In the genomic region with DNA sequence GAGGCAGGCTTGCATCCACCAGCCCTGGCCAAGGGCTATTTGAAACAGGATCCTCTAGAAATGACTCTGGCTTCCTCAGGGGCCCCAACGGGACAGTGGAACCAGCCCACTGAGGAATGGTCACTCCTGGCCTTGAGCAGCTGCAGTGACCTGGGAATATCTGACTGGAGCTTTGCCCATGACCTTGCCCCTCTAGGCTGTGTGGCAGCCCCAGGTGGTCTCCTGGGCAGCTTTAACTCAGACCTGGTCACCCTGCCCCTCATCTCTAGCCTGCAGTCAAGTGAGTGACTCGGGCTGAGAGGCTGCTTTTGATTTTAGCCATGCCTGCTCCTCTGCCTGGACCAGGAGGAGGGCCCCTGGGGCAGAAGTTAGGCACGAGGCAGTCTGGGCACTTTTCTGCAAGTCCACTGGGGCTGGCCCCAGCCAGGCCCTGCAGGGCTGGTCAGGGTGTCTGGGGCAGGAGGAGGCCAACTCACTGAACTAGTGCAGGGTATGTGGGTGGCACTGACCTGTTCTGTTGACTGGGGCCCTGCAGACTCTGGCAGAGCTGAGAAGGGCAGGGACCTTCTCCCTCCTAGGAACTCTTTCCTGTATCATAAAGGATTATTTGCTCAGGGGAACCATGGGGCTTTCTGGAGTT, we compare ENCODE assay signal across 18 cellular contexts. TPM values are rescaled to one million over a fixed set of nuclear protein-coding genes. Genes with fewer than 3 reads are reported as not detected.
DNase-seq lines count a peak whose midpoint lies in the region; ATAC-seq lines count a peak whose summit lies in the region.
"Had no signal": no experiment of that assay in that cellular context is flagged by ENCODE, and none has a peak within 500 bp of the region (broad histone marks: within the 10 kb centered on the region; RNA-seq: fewer than 3 reads in every experiment).

No MANE protein-coding gene starts in this region.

- no peaks in the 10 kb centered on the region for H3K27me3 Mint-ChIP-seq in activated T-cell treated with anti-CD3 and anti-CD28 coated beads, Interleukin-2, amount 50 U/mL, for 4 hours (ENCODE audit: low read depth)
- no peaks in the 10 kb centered on the region for H3K27me3 Mint-ChIP-seq in activated CD8-positive, alpha-beta memory T cell treated with anti-CD3 and anti-CD28 coated beads, Interleukin-2, amount 10 ng/mL, durations not matched to agents 7 days and 5 days
- H3K27me3 Mint-ChIP-seq in immature natural killer cell (ENCODE audit: low read depth in 3 of 3): peaks cover 1 to 7% (median 5%) of the 10 kb centered on the region in 3 donors
- H3K27me3 Mint-ChIP-seq in stimulated activated naive B cell treated with anti-CD40 and anti-IgM and Interleukin-4, amounts not matched to agents 10 μg/mL and 1 μg/mL and 100 μg/mL, for 72 hours: no peaks in the 10 kb centered on the region
- H3K27me3 Mint-ChIP-seq: stimulated activated naive CD8-positive, alpha-beta T cell treated with anti-CD3 and anti-CD28 coated beads, Interleukin-15, amount 100 ng/mL, for 72 hours had no signal

- H3K4me1 Mint-ChIP-seq in activated T-cell treated with anti-CD3 and anti-CD28 coated beads, Interleukin-2, amount 50 U/mL, for 4 hours (ENCODE audit: low read depth): peaks cover 91% of the 10 kb centered on the region
- peaks cover 99% of the 10 kb centered on the region for H3K4me1 Mint-ChIP-seq in activated CD8-positive, alpha-beta memory T cell treated with anti-CD3 and anti-CD28 coated beads, Interleukin-2, amount 10 ng/mL, durations not matched to agents 7 days and 5 days
- peaks cover 85 to 90% of the 10 kb centered on the region in 2 donors for H3K4me1 Mint-ChIP-seq in immature natural killer cell
- H3K4me1 Mint-ChIP-seq in stimulated activated naive B cell treated with anti-CD40 and anti-IgM and Interleukin-4, amounts not matched to agents 10 μg/mL and 1 μg/mL and 100 μg/mL, for 72 hours: peaks cover 70 to 87% of the 10 kb centered on the region in 2 donors

- DNase-seq in activated T-cell treated with anti-CD3 and anti-CD28 coated beads, Interleukin-2, amount 50 U/mL, for 48 hours: peak; percentile 29 to 30
- no peak for DNase-seq in activated T-cell treated with anti-CD3 and anti-CD28 coated beads, Interleukin-2, amount 50 U/mL, for 4 hours
- no peak for DNase-seq in activated CD8-positive, alpha-beta memory T cell treated with anti-CD3 and anti-CD28 coated beads, Interleukin-2, amount 10 ng/mL, durations not matched to agents 7 days and 5 days
- DNase-seq in immature natural killer cell (no peak), occipital lobe (lab: John Stamatoyannopoulos, UW) (no peak)
- DNase-seq in stimulated activated naive B cell treated with anti-CD40 and anti-IgM and Interleukin-4, amounts not matched to agents 10 μg/mL and 1 μg/mL and 100 μg/mL, for 72 hours: no peak
- DNase-seq: activated naive CD4-positive, alpha-beta T cell treated with anti-CD3 and anti-CD28 coated beads for 36 hours; cortex of kidney; foreskin keratinocyte; H7; MM.1S; nucleus accumbens; SK-N-SH; stimulated activated CD4-positive, alpha-beta T cell treated with anti-CD3 and anti-CD28 coated beads, Interleukin-15, amount 100 ng/mL, for 24 hours; upper lobe of right lung had no signal

- ATAC-seq in activated T-cell treated with anti-CD3 and anti-CD28 coated beads, Interleukin-2, amount 50 U/mL, for 4 hours: no peak
- ATAC-seq in activated CD8-positive, alpha-beta memory T cell treated with anti-CD3 and anti-CD28 coated beads, Interleukin-2, amount 10 ng/mL, durations not matched to agents 7 days and 5 days: no peak
- no peak for ATAC-seq in stimulated activated naive B cell treated with anti-CD40 and anti-IgM and Interleukin-4, amounts not matched to agents 10 μg/mL and 1 μg/mL and 100 μg/mL, for 72 hours (replicated peaks)
- ATAC-seq in HG02884 (IDR thresholded peaks at IDR 0.05; ENCODE audit: unreplicated experiment) (no peak), GM21619 (IDR thresholded peaks at IDR 0.05; ENCODE audit: unreplicated experiment) (no peak)
- ATAC-seq: foreskin keratinocyte; stimulated activated naive CD8-positive, alpha-beta T cell treated with anti-CD3 and anti-CD28 coated beads, Interleukin-15, amount 100 ng/mL, for 72 hours; upper lobe of right lung had no signal

- no peak overlapping the region for H3K4me3 Mint-ChIP-seq in activated T-cell treated with anti-CD3 and anti-CD28 coated beads, Interleukin-2, amount 50 U/mL, for 4 hours
- H3K4me3 Mint-ChIP-seq in activated CD8-positive, alpha-beta memory T cell treated with anti-CD3 and anti-CD28 coated beads, Interleukin-2, amount 10 ng/mL, durations not matched to agents 7 days and 5 days: no peak overlapping the region
- H3K4me3 Mint-ChIP-seq in immature natural killer cell: peak overlapping the region in 2 of 5 donors; percentile 67 to 80
- H3K4me3 Mint-ChIP-seq in stimulated activated naive B cell treated with anti-CD40 and anti-IgM and Interleukin-4, amounts not matched to agents 10 μg/mL and 1 μg/mL and 100 μg/mL, for 72 hours: peak overlapping the region in 1 of 2 donors; percentile 35
- H3K4me3 Mint-ChIP-seq: activated naive CD4-positive, alpha-beta T cell treated with anti-CD3 and anti-CD28 coated beads for 36 hours had no signal

- peaks cover 56% of the 10 kb centered on the region for H3K36me3 Mint-ChIP-seq in activated T-cell treated with anti-CD3 and anti-CD28 coated beads, Interleukin-2, amount 50 U/mL, for 4 hours (ENCODE audit: insufficient read depth)
- H3K36me3 Mint-ChIP-seq in activated CD8-positive, alpha-beta memory T cell treated with anti-CD3 and anti-CD28 coated beads, Interleukin-2, amount 10 ng/mL, durations not matched to agents 7 days and 5 days: peaks cover 78% of the 10 kb centered on the region
- H3K36me3 Mint-ChIP-seq in immature natural killer cell: peaks cover 40 to 61% (median 46%) of the 10 kb centered on the region in 3 donors
- H3K36me3 Mint-ChIP-seq in stimulated activated naive B cell treated with anti-CD40 and anti-IgM and Interleukin-4, amounts not matched to agents 10 μg/mL and 1 μg/mL and 100 μg/mL, for 72 hours: peaks cover 68 to 80% of the 10 kb centered on the region in 2 donors

- peaks cover 3% of the 10 kb centered on the region for H3K9me3 Mint-ChIP-seq in activated T-cell treated with anti-CD3 and anti-CD28 coated beads, Interleukin-2, amount 50 U/mL, for 4 hours
- H3K9me3 Mint-ChIP-seq in activated CD8-positive, alpha-beta memory T cell treated with anti-CD3 and anti-CD28 coated beads, Interleukin-2, amount 10 ng/mL, durations not matched to agents 7 days and 5 days (ENCODE audit: low read depth): peaks cover 6% of the 10 kb centered on the region
- H3K9me3 Mint-ChIP-seq in immature natural killer cell: peaks cover 0 to 5% (median 0%) of the 10 kb centered on the region in 6 donors
- peaks cover 4 to 8% of the 10 kb centered on the region in 2 donors for H3K9me3 Mint-ChIP-seq in stimulated activated naive B cell treated with anti-CD40 and anti-IgM and Interleukin-4, amounts not matched to agents 10 μg/mL and 1 μg/mL and 100 μg/mL, for 72 hours

- CTCF ChIA-PET in activated CD8-positive, alpha-beta memory T cell treated with anti-CD3 and anti-CD28 coated beads, Interleukin-2, amount 10 ng/mL, durations not matched to agents 7 days and 5 days (lab: Charles Lee): interaction anchor here (0.9 to 39.2 kb wide), 8 partner anchors 12 to 190 kb away, joined by 3 to 459 read pairs (median 24); partner anchors contain the start of gene IL10RA

- H3K27ac Mint-ChIP-seq in activated CD8-positive, alpha-beta memory T cell treated with anti-CD3 and anti-CD28 coated beads, Interleukin-2, amount 10 ng/mL, durations not matched to agents 7 days and 5 days: peak overlapping the region; percentile 98
- H3K27ac Mint-ChIP-seq in immature natural killer cell: peak overlapping the region; percentile 76 to 97 (median 88)
- peak overlapping the region; percentile 94 for H3K27ac Mint-ChIP-seq in stimulated activated naive B cell treated with anti-CD40 and anti-IgM and Interleukin-4, amounts not matched to agents 10 μg/mL and 1 μg/mL and 100 μg/mL, for 72 hours
- H3K27ac Mint-ChIP-seq: activated naive CD4-positive, alpha-beta T cell treated with anti-CD3 and anti-CD28 coated beads for 36 hours had no signal

RNA-seq across cellular contexts. Expression of gene IL10RA, which starts 13.3 kb away (rescaled TPM):
- 10 to 100 TPM; 30.5 to 39.3 (median 36.6) TPM for total RNA-seq in activated T-cell treated with anti-CD3 and anti-CD28 coated beads, Interleukin-2, amount 50 U/mL, for 4 hours
- 100 to 1,000 TPM; 247 to 260 TPM for total RNA-seq in activated CD8-positive, alpha-beta memory T cell treated with anti-CD3 and anti-CD28 coated beads, Interleukin-2, amount 10 ng/mL, durations not matched to agents 7 days and 5 days
- 100 to 1,000 TPM; 215 to 460 (median 264) TPM for polyA plus RNA-seq in immature natural killer cell
- 6.7 TPM for total RNA-seq in occipital lobe
- total RNA-seq: H7 had no signal
- polyA plus RNA-seq: foreskin keratinocyte, SK-N-SH had no signal

Comparison
In these comparisons a context has a peak if more than half of its experiments do, and no peak if none do; other contexts are left out.
1. DNase-seq: peak in activated T-cell treated with anti-CD3 and anti-CD28 coated beads, Interleukin-2, amount 50 U/mL, for 48 hours (2 of 2); none in activated T-cell treated with anti-CD3 and anti-CD28 coated beads, Interleukin-2, amount 50 U/mL, for 4 hours (single experiment), activated CD8-positive, alpha-beta memory T cell treated with anti-CD3 and anti-CD28 coated beads, Interleukin-2, amount 10 ng/mL, durations not matched to agents 7 days and 5 days (single experiment), immature natural killer cell (0 of 3), stimulated activated naive B cell treated with anti-CD40 and anti-IgM and Interleukin-4, amounts not matched to agents 10 μg/mL and 1 μg/mL and 100 μg/mL, for 72 hours (single experiment) and occipital lobe (single experiment).
2. RNA of gene IL10RA, which starts 13.3 kb away (total RNA-seq): 247 to 260 TPM in activated CD8-positive, alpha-beta memory T cell treated with anti-CD3 and anti-CD28 coated beads, Interleukin-2, amount 10 ng/mL, durations not matched to agents 7 days and 5 days; 30.5 to 39.3 TPM in activated T-cell treated with anti-CD3 and anti-CD28 coated beads, Interleukin-2, amount 50 U/mL, for 4 hours and 6.7 TPM in occipital lobe (single experiment); every median in the first group is over 4 times any median in the second.
3. Peak in every context shown above with its lines, with median percentiles within 50 percentile points of each other: H3K27ac Mint-ChIP-seq.